In genomic region chr1:212218911-212219310, GRCh38 we compare ENCODE assay signal across 8 cellular contexts.
DNase-seq lines count a peak whose midpoint lies in the region; ATAC-seq, FAIRE-seq and TF ChIP-seq lines count a peak whose summit lies in the region.

No MANE protein-coding gene starts in this region.

- no peak overlapping the region for H3K4me3 Mint-ChIP-seq in glutamatergic neuron (ENCODE audit: unreplicated experiment)
- H3K4me3 Mint-ChIP-seq in naive thymus-derived CD8-positive, alpha-beta T cell = no peak overlapping the region

- no peaks in the 10 kb centered on the region for H3K36me3 Mint-ChIP-seq in glutamatergic neuron (ENCODE audit: unreplicated experiment)
- H3K36me3 Mint-ChIP-seq in naive thymus-derived CD8-positive, alpha-beta T cell = no peaks in the 10 kb centered on the region

- TF ChIP-seq CTCF in glutamatergic neuron (IDR thresholded peaks at IDR 0.05; ENCODE audit: partially characterized antibody, unreplicated experiment) = no peak

- peaks cover 2% of the 10 kb centered on the region for H3K9me3 Mint-ChIP-seq in glutamatergic neuron (ENCODE audit: unreplicated experiment)
- no peaks in the 10 kb centered on the region for H3K9me3 Mint-ChIP-seq in naive thymus-derived CD8-positive, alpha-beta T cell

- ATAC-seq in GM21526 (IDR thresholded peaks at IDR 0.05; ENCODE audit: low FRiP score, unreplicated experiment) = peak; percentile 96
- ATAC-seq in naive thymus-derived CD8-positive, alpha-beta T cell = no peak

- no peak for TF ChIP-seq POLR2A in GM12891 (IDR thresholded peaks at IDR 0.05; ENCODE audit: low read depth, low read length)

- no peaks in the 10 kb centered on the region for H3K4me1 Mint-ChIP-seq in glutamatergic neuron (ENCODE audit: low read depth, unreplicated experiment)
- H3K4me1 Mint-ChIP-seq in naive thymus-derived CD8-positive, alpha-beta T cell = peaks cover under 1 to 9% (median 2%) of the 10 kb centered on the region in 4 donors

- FAIRE-seq in GM12891 (lab: Jason Lieb, UNC) = peak; percentile 86

- no peaks in the 10 kb centered on the region for H3K27me3 Mint-ChIP-seq in glutamatergic neuron (ENCODE audit: unreplicated experiment)
- peaks cover 0 to 3% (median 0%) of the 10 kb centered on the region in 5 donors for H3K27me3 Mint-ChIP-seq in naive thymus-derived CD8-positive, alpha-beta T cell

- DNase-seq in GM12891 (ENCODE audit: insufficient read length, low spot score) (peak; percentile 49), HT1080 (ENCODE audit: low read depth) (peak; percentile 41), fibroblast of peridontal ligament (ENCODE audit: extremely low read depth) (peak; percentile 96), glutamatergic neuron (no peak), NCI-H1417 (lab: John Stamatoyannopoulos, UW) (no peak), SW480 (ENCODE audit: low spot score) (no peak)
- DNase-seq in naive thymus-derived CD8-positive, alpha-beta T cell = no peak

- no peak overlapping the region for H3K27ac Mint-ChIP-seq in glutamatergic neuron (ENCODE audit: unreplicated experiment)
- H3K27ac Mint-ChIP-seq in naive thymus-derived CD8-positive, alpha-beta T cell = no peak overlapping the region

- POLR2A ChIA-PET in naive thymus-derived CD8-positive, alpha-beta T cell (lab: Charles Lee) = no interaction called here

TF ChIP-seq in GM12891, 5 proteins besides CTCF, POLR2A, EP300 and RAD21:
- TF ChIP-seq TAF1 (IDR thresholded peaks at IDR 0.05; ENCODE audit: low read depth, low read length) (no peak), POU2F2 (IDR thresholded peaks at IDR 0.05; ENCODE audit: low read depth, low read length) (0 out of 2 replicates have a peak, but pooled peaks have one; percentile 43), POLR2AphosphoS5 (IDR thresholded peaks at IDR 0.05; ENCODE audit: low read depth, low read length) (no peak), SPI1 (IDR thresholded peaks at IDR 0.05; ENCODE audit: low read depth, low read length) (no peak), PAX5 (IDR thresholded peaks at IDR 0.05; ENCODE audit: insufficient read depth, low read length, severe bottlenecking) (peak; percentile 14)

Comparison
In these comparisons a context has a peak if more than half of its experiments do, and no peak if none do; other contexts are left out.
1. DNase-seq: peak in GM12891 (single experiment), HT1080 (single experiment) and fibroblast of peridontal ligament (single experiment); none in glutamatergic neuron (single experiment), NCI-H1417 (0 of 3), naive thymus-derived CD8-positive, alpha-beta T cell (0 of 10) and SW480 (single experiment).